ENCODE assay signal across 15 cellular contexts in the genomic region with DNA sequence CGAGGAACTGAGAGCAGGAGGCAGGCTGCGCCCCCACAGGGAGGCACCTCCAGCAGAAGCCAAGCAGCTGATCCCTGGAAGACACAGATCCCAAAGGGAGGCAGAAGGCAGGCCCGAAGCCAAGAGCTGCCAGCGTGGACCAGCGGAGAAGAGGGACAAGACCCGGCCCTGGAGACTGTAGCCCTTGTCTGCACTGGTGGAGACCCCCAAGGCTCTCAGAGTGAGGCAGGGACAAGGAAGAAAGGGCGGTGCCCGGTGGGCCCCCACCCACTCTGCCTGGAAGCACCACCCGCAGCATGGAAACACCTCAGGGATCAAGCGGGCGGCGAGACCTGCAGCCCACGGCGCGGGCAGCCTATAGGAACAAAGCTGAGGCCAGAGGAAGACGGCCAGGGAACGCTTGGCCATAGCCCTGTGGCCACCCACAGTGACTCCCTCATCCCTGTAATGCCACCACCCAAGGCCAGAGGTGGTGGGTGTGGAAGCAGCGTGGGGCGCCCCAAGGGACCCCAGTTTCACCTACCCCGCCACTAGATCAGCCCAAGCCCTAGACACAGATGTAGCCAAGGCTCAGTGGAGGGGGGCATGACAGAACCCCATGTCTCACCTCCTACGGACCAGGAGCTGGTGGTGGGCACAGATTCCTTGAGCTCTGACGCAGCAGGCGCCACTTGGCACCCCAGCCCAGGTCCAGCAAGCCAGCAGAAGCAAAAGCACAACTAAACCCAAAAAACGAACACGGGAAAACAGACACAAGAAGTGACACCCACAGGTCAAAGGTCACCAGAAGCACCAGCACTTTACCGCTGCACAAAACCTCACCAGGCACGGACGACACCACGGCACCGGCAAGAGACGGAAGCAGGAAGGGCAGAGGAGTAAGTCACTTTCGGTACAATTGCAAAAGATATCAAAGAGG. TPM values are rescaled to one million over a fixed set of nuclear protein-coding genes. Genes with fewer than 3 reads are reported as not detected.
DNase-seq lines count a peak whose midpoint lies in the region; ATAC-seq and TF ChIP-seq lines count a peak whose summit lies in the region.
"Had no signal": no experiment of that assay in that cellular context is flagged by ENCODE, and none has a peak within 500 bp of the region (broad histone marks: within the 10 kb centered on the region; RNA-seq: fewer than 3 reads in every experiment).

No MANE protein-coding gene starts in this region.

- CTCF ChIA-PET in CD4-positive, alpha-beta T cell (lab: Charles Lee) = interaction anchor here (0.8 kb wide), 1 partner anchor 39 kb away, joined by 3 read pairs; no protein-coding TSS in a partner anchor

- H3K9me3 ChIP-seq in CD4-positive, alpha-beta T cell (ENCODE audit: control insufficient read depth, low read length) = no peaks in the 10 kb centered on the region
- H3K9me3 ChIP-seq: gastroesophageal sphincter had no signal

- no peak for ATAC-seq in CD4-positive, alpha-beta T cell (ENCODE audit: poor library complexity)
- ATAC-seq in HG02642 (IDR thresholded peaks at IDR 0.05; ENCODE audit: poor library complexity, unreplicated experiment) = no peak
- ATAC-seq: gastroesophageal sphincter, Right ventricle myocardium inferior had no signal

- TF ChIP-seq CTCF in CD4-positive, alpha-beta T cell (IDR thresholded peaks at IDR 0.05) = no peak
- TF ChIP-seq CTCF in osteocyte (IDR thresholded peaks at IDR 0.05) = no peak

- no peak overlapping the region for H3K27ac ChIP-seq in CD4-positive, alpha-beta T cell (ENCODE audit: low read depth, low read length)

- H3K4me1 Mint-ChIP-seq in CD4-positive, alpha-beta T cell (ENCODE audit: low read depth) = peaks cover 35% of the 10 kb centered on the region
- H3K4me1 Mint-ChIP-seq in dendritic cell treated with granulocyte-macrophage colony-stimulating factor and Interleukin-4, amounts not matched to agents 40 ng/mL and 50 ng/mL, for 4 days (ENCODE audit: low read depth) = peaks cover 95% of the 10 kb centered on the region
- H3K4me1 Mint-ChIP-seq in osteocyte (ENCODE audit: unreplicated experiment) = peaks cover 35% of the 10 kb centered on the region

- no peaks in the 10 kb centered on the region for H3K27me3 Mint-ChIP-seq in CD4-positive, alpha-beta T cell
- no peaks in the 10 kb centered on the region for H3K27me3 Mint-ChIP-seq in dendritic cell treated with granulocyte-macrophage colony-stimulating factor and Interleukin-4, amounts not matched to agents 40 ng/mL and 50 ng/mL, for 4 days
- H3K27me3 Mint-ChIP-seq in osteocyte (ENCODE audit: unreplicated experiment) = no peaks in the 10 kb centered on the region

- H3K27ac Mint-ChIP-seq in CD4-positive, alpha-beta T cell = no peak overlapping the region
- peak overlapping the region; percentile 85 for H3K27ac Mint-ChIP-seq in dendritic cell treated with granulocyte-macrophage colony-stimulating factor and Interleukin-4, amounts not matched to agents 40 ng/mL and 50 ng/mL, for 4 days
- peak overlapping the region; percentile 11 for H3K27ac Mint-ChIP-seq in osteocyte (ENCODE audit: unreplicated experiment)
- H3K27ac Mint-ChIP-seq: mesothelial cell of epicardium had no signal

- no peak for DNase-seq in CD4-positive, alpha-beta T cell
- DNase-seq in NOMO-1 treated with dmso at 0.1 percent for 144 hours (lab: John Stamatoyannopoulos, UW; ENCODE audit: unreplicated experiment) (peak; percentile 88), osteocyte (ENCODE audit: extremely low spot score, unreplicated experiment) (no peak), COR-L47 (lab: John Stamatoyannopoulos, UW) (no peak), ACHN (no peak), cerebellar nuclear complex (lab: John Stamatoyannopoulos, UW) (no peak)
- DNase-seq: activated naive CD4-positive, alpha-beta T cell treated with Interleukin-2 at 50 U/mL for 16 hours; CD4-positive, CD25-positive, alpha-beta regulatory T cell; EL; NCI-H774 had no signal

- POLR2A ChIA-PET in CD4-positive, alpha-beta T cell (lab: Charles Lee) = interaction anchor here (0.6 kb wide), 1 partner anchor 17 kb away, joined by 3 read pairs; no protein-coding TSS in a partner anchor

- peaks cover 23% of the 10 kb centered on the region for H3K36me3 Mint-ChIP-seq in CD4-positive, alpha-beta T cell (ENCODE audit: low read depth)
- H3K36me3 Mint-ChIP-seq in dendritic cell treated with granulocyte-macrophage colony-stimulating factor and Interleukin-4, amounts not matched to agents 40 ng/mL and 50 ng/mL, for 4 days (ENCODE audit: low read depth) = peaks cover 79% of the 10 kb centered on the region
- peaks cover 4% of the 10 kb centered on the region for H3K36me3 Mint-ChIP-seq in osteocyte (ENCODE audit: unreplicated experiment)
- H3K36me3 Mint-ChIP-seq: CD4-positive, CD25-positive, alpha-beta regulatory T cell had no signal

- intact Hi-C loops in CD4-positive, alpha-beta T cell (cut with DNase I, micrococcal nuclease) = no loop called here
- intact Hi-C loops in dendritic cell treated with granulocyte-macrophage colony-stimulating factor and Interleukin-4, amounts not matched to agents 40 ng/mL and 50 ng/mL, for 4 days (cut with micrococcal nuclease) = loop anchor here (10.0 kb wide), 1 partner anchor 56 kb away; the partner anchor contains the start of gene P4HB

- in situ Hi-C loops in ACHN (cut with HindIII; ENCODE audit: low pct_ligation_motif_present, low pct_unique_long_range_greater_than_20kb, low sequenced_read_pairs) = no loop called here

- no peaks in the 10 kb centered on the region for H3K27me3 ChIP-seq in CD4-positive, alpha-beta T cell (ENCODE audit: control insufficient read depth, insufficient read depth, low read length)
- H3K27me3 ChIP-seq: gastroesophageal sphincter had no signal

- H3K9me3 Mint-ChIP-seq in CD4-positive, alpha-beta T cell = no peaks in the 10 kb centered on the region
- no peaks in the 10 kb centered on the region for H3K9me3 Mint-ChIP-seq in dendritic cell treated with granulocyte-macrophage colony-stimulating factor and Interleukin-4, amounts not matched to agents 40 ng/mL and 50 ng/mL, for 4 days
- no peaks in the 10 kb centered on the region for H3K9me3 Mint-ChIP-seq in osteocyte (ENCODE audit: unreplicated experiment)
- H3K9me3 Mint-ChIP-seq: CD4-positive, CD25-positive, alpha-beta regulatory T cell; mesothelial cell of epicardium had no signal

- H3K4me3 Mint-ChIP-seq in CD4-positive, alpha-beta T cell = peak overlapping the region; percentile 15
- peak overlapping the region; percentile 70 for H3K4me3 Mint-ChIP-seq in dendritic cell treated with granulocyte-macrophage colony-stimulating factor and Interleukin-4, amounts not matched to agents 40 ng/mL and 50 ng/mL, for 4 days
- no peak overlapping the region for H3K4me3 Mint-ChIP-seq in osteocyte (ENCODE audit: unreplicated experiment)
- H3K4me3 Mint-ChIP-seq: mesothelial cell of epicardium had no signal

RNA-seq across cellular contexts. Expression of gene SIRT7, which starts 2.9 kb away (rescaled TPM):
- 10 to 100 TPM; 56.7 to 57.5 TPM for total RNA-seq in CD4-positive, alpha-beta T cell
- total RNA-seq in osteocyte = 18.8 and 20.9 TPM in 2 replicates

RNA-seq across cellular contexts. Expression of gene MAFG, which starts 6.7 kb away (rescaled TPM):
- total RNA-seq in CD4-positive, alpha-beta T cell = 10 to 100 TPM; 10.8 to 13.3 TPM
- total RNA-seq in osteocyte = 34.7 and 35.6 TPM in 2 replicates

RNA-seq across cellular contexts. Expression of gene PCYT2, which starts 9.7 kb away (rescaled TPM):
- 10 to 100 TPM; 18.7 to 18.9 TPM for total RNA-seq in CD4-positive, alpha-beta T cell
- 33.2 and 38.0 TPM in 2 replicates for total RNA-seq in osteocyte

RNA-seq across cellular contexts. Expression of gene PYCR1, which starts 16.2 kb away (rescaled TPM):
- total RNA-seq in CD4-positive, alpha-beta T cell = 1 to 10 TPM in 1 of 2 experiments, under 1 TPM in 1; 0.38 to 1.0 TPM
- 123 and 128 TPM in 2 replicates for total RNA-seq in osteocyte

RNA-seq across cellular contexts. Expression of gene NPB, which starts 18.8 kb away (rescaled TPM):
- under 1 TPM in 1 of 2 experiments, not detected in 1; 0.20 TPM for total RNA-seq in CD4-positive, alpha-beta T cell
- 0.56 and 0.68 TPM in 2 replicates for total RNA-seq in osteocyte
- total RNA-seq: CD4-positive, CD25-positive, alpha-beta regulatory T cell had no signal
